9 cellular contexts compared by ENCODE assay signal in genomic region chr12:34033628-34034296, GRCh38. TPM values are rescaled to one million over a fixed set of nuclear protein-coding genes. Genes with fewer than 3 reads are reported as not detected.
DNase-seq lines count a peak whose midpoint lies in the region; ATAC-seq, FAIRE-seq and TF ChIP-seq lines count a peak whose summit lies in the region.
"Had no signal": no experiment of that assay in that cellular context is flagged by ENCODE, and none has a peak within 500 bp of the region (broad histone marks: within the 10 kb centered on the region; RNA-seq: fewer than 3 reads in every experiment).

No MANE protein-coding gene starts in this region.

- H3K27me3 ChIP-seq in PC-3 (ENCODE audit: low read length) = no peaks in the 10 kb centered on the region
- no peaks in the 10 kb centered on the region for H3K27me3 ChIP-seq in transverse colon

- no peak overlapping the region for H3K4me3 Mint-ChIP-seq in natural killer cell
- no peak overlapping the region for H3K4me3 Mint-ChIP-seq in natural killer cell treated with Interleukin-12 subunit alpha and Interleukin-12 subunit beta and Interleukin-15 and Interleukin-18, amount 100 ng/mL, for 72 hours
- H3K4me3 Mint-ChIP-seq: activated naive CD4-positive, alpha-beta T cell treated with anti-CD3 and anti-CD28 coated beads, Interleukin-2, amount 50 U/mL, for 24 hours had no signal

- no peaks in the 10 kb centered on the region for H3K4me1 Mint-ChIP-seq in natural killer cell
- H3K4me1 Mint-ChIP-seq in natural killer cell treated with Interleukin-12 subunit alpha and Interleukin-12 subunit beta and Interleukin-15 and Interleukin-18, amount 100 ng/mL, for 72 hours (ENCODE audit: low read depth in 2 of 2) = no peaks in the 10 kb centered on the region
- H3K4me1 Mint-ChIP-seq: activated naive CD4-positive, alpha-beta T cell treated with anti-CD3 and anti-CD28 coated beads, Interleukin-2, amount 50 U/mL, for 24 hours had no signal

- in situ Hi-C loops in transverse colon (cut with MboI; ENCODE audit: low pct_ligation_motif_present in 1 of 4, low pct_unique_long_range_greater_than_20kb in 1 of 4, low sequenced_read_pairs in 3 of 4) = no loop called here

- H4K20me1 ChIP-seq in PC-3 (ENCODE audit: low read length) = no peaks in the 10 kb centered on the region

- H3K9me3 ChIP-seq in PC-3 (ENCODE audit: low read length) (no peaks in the 10 kb centered on the region), transverse colon (no peaks in the 10 kb centered on the region)

- no peaks in the 10 kb centered on the region for H3K27me3 Mint-ChIP-seq in natural killer cell (ENCODE audit: low read depth in 2 of 2)
- no peaks in the 10 kb centered on the region for H3K27me3 Mint-ChIP-seq in natural killer cell treated with Interleukin-12 subunit alpha and Interleukin-12 subunit beta and Interleukin-15 and Interleukin-18, amount 100 ng/mL, for 72 hours
- H3K27me3 Mint-ChIP-seq: activated naive CD4-positive, alpha-beta T cell treated with anti-CD3 and anti-CD28 coated beads, Interleukin-2, amount 50 U/mL, for 24 hours had no signal

- H3K79me2 ChIP-seq in PC-3 (ENCODE audit: low read length) = no peaks in the 10 kb centered on the region

- 34 to 38% methylated on average over 1 of the region's 1 CpG for WGBS in transverse colon (ENCODE audit: low coverage in 1 of 2), 2 donors

- H3K36me3 Mint-ChIP-seq in natural killer cell = no peaks in the 10 kb centered on the region
- no peaks in the 10 kb centered on the region for H3K36me3 Mint-ChIP-seq in natural killer cell treated with Interleukin-12 subunit alpha and Interleukin-12 subunit beta and Interleukin-15 and Interleukin-18, amount 100 ng/mL, for 72 hours

- H3K9me2 ChIP-seq in PC-3 (replicated peaks; ENCODE audit: low read length) = no peaks in the 10 kb centered on the region

- TF ChIP-seq EP300 in transverse colon (IDR thresholded peaks at IDR 0.05; ENCODE audit: low read depth) = no peak

- no peaks in the 10 kb centered on the region for H3F3A ChIP-seq in PC-3 (ENCODE audit: low read length, unreplicated experiment)

- ATAC-seq in natural killer cell (peak in 1 of 3 donors; percentile 50), PC-3 (no peak)
- ATAC-seq in natural killer cell treated with Interleukin-12 subunit alpha and Interleukin-12 subunit beta and Interleukin-15 and Interleukin-18, amount 100 ng/mL, for 72 hours = no peak

- no peak overlapping the region for H3K9ac ChIP-seq in PC-3 (ENCODE audit: low read length)

- no peak overlapping the region for H3K27ac ChIP-seq in PC-3 (ENCODE audit: low read length)
- no peak overlapping the region for H3K27ac ChIP-seq in transverse colon
- H3K27ac ChIP-seq in substantia nigra (ENCODE audit: low read depth, low read length, poor library complexity, severe bottlenecking) = no peak overlapping the region

- TF ChIP-seq CTCF in natural killer cell (IDR thresholded peaks at IDR 0.05) (peak; percentile 77), PC-3 (conservative IDR thresholded peaks at IDR 0.05; ENCODE audit: low read depth, low read length) (peak; percentile 56), transverse colon (IDR thresholded peaks at IDR 0.05) (peak in 4 of 5 experiments; percentile 44 to 53 (median 48))

- H3K9me3 Mint-ChIP-seq in natural killer cell = no peaks in the 10 kb centered on the region
- no peaks in the 10 kb centered on the region for H3K9me3 Mint-ChIP-seq in natural killer cell treated with Interleukin-12 subunit alpha and Interleukin-12 subunit beta and Interleukin-15 and Interleukin-18, amount 100 ng/mL, for 72 hours
- H3K9me3 Mint-ChIP-seq: activated naive CD4-positive, alpha-beta T cell treated with anti-CD3 and anti-CD28 coated beads, Interleukin-2, amount 50 U/mL, for 24 hours had no signal

- H3K36me3 ChIP-seq in PC-3 (ENCODE audit: low read depth, low read length) = no peaks in the 10 kb centered on the region
- H3K36me3 ChIP-seq in transverse colon = no peaks in the 10 kb centered on the region

- intact Hi-C loops in natural killer cell (cut with micrococcal nuclease) (loop anchor here (10.0 kb wide), 1 partner anchor 181 kb away; no protein-coding TSS in a partner anchor), PC-3 (cut with micrococcal nuclease) (no loop called here), transverse colon (cut with DNase I; ENCODE audit: low total_unique reads) (no loop called here), head of caudate nucleus (cut with DNase I) (no loop called here)

- BruUV-seq in PC-3 (replicated peaks; lab: Mats Ljungman, UMichigan) = no TSS peak

- DNase-seq in natural killer cell (no peak), PC-3 (peak; percentile 59), fibroblast of peridontal ligament (ENCODE audit: extremely low read depth) (peak; percentile 58), transverse colon (no peak), head of caudate nucleus (no peak), GM12891 (ENCODE audit: insufficient read length, low spot score) (no peak), substantia nigra (lab: John Stamatoyannopoulos, UW) (no peak)
- DNase-seq in natural killer cell treated with Interleukin-12 subunit alpha and Interleukin-12 subunit beta and Interleukin-15 and Interleukin-18, amount 100 ng/mL, for 72 hours (ENCODE audit: low spot score) = no peak

- no peak for TF ChIP-seq POLR2A in transverse colon (IDR thresholded peaks at IDR 0.05)
- no peak for TF ChIP-seq POLR2A in GM12891 (IDR thresholded peaks at IDR 0.05; ENCODE audit: low read depth, low read length)

- no peaks in the 10 kb centered on the region for H3K4me1 ChIP-seq in PC-3 (ENCODE audit: insufficient read depth, low read length)
- no peaks in the 10 kb centered on the region for H3K4me1 ChIP-seq in transverse colon

- H3K4me3 ChIP-seq in PC-3 (ENCODE audit: low read length) = no peak overlapping the region
- H3K4me3 ChIP-seq in transverse colon = no peak overlapping the region

- no peak overlapping the region for H3K27ac Mint-ChIP-seq in natural killer cell
- H3K27ac Mint-ChIP-seq in natural killer cell treated with Interleukin-12 subunit alpha and Interleukin-12 subunit beta and Interleukin-15 and Interleukin-18, amount 100 ng/mL, for 72 hours = no peak overlapping the region
- H3K27ac Mint-ChIP-seq: activated naive CD4-positive, alpha-beta T cell treated with anti-CD3 and anti-CD28 coated beads, Interleukin-2, amount 50 U/mL, for 24 hours had no signal

- CTCF ChIA-PET in PC-3 (lab: Charles Lee) = no interaction called here

- no peak overlapping the region for H2AFZ ChIP-seq in PC-3 (ENCODE audit: low read length)

- POLR2A ChIA-PET in PC-3 (lab: Charles Lee; ENCODE audit: unreplicated experiment) = no interaction called here

- no peak overlapping the region for H3K4me2 ChIP-seq in PC-3 (ENCODE audit: low read length)

- no peak for FAIRE-seq in GM12891 (lab: Jason Lieb, UNC)

TF ChIP-seq in GM12891, 5 proteins besides CTCF, POLR2A, EP300 and RAD21:
- TF ChIP-seq POLR2AphosphoS5 (IDR thresholded peaks at IDR 0.05; ENCODE audit: low read depth, low read length) (no peak), PAX5 (IDR thresholded peaks at IDR 0.05; ENCODE audit: insufficient read depth, low read length, severe bottlenecking) (no peak), SPI1 (IDR thresholded peaks at IDR 0.05; ENCODE audit: low read depth, low read length) (no peak), TAF1 (IDR thresholded peaks at IDR 0.05; ENCODE audit: low read depth, low read length) (no peak), POU2F2 (IDR thresholded peaks at IDR 0.05; ENCODE audit: low read depth, low read length) (no peak)

RNA-seq across cellular contexts. Expression of gene ALG10, which starts 11.5 kb away (rescaled TPM):
- total RNA-seq in natural killer cell (10 to 100 TPM in 1 of 3 donors, 1 to 10 TPM in 2; 9.6 to 11.1 (median 9.8) TPM), PC-3 (2014; rRNA removed) (15.7 TPM in 2 replicates), transverse colon (10 to 100 TPM in 1 of 4 donors, 1 to 10 TPM in 3; 1.1 to 77.6 (median 7.8) TPM)
- total RNA-seq in natural killer cell treated with Interleukin-12 subunit alpha and Interleukin-12 subunit beta and Interleukin-15 and Interleukin-18, amount 100 ng/mL, for 72 hours = 10 to 100 TPM; 15.2 to 17.2 TPM
- 3.5 TPM for polyA plus RNA-seq in GM12891 (2012; ENCODE audit: low read depth, missing spikeins)

Comparison
In these comparisons a context has a peak if more than half of its experiments do, and no peak if none do; other contexts are left out.
1. DNase-seq: peak in PC-3 (single experiment) and fibroblast of peridontal ligament (single experiment); none in natural killer cell (single experiment), natural killer cell treated with Interleukin-12 subunit alpha and Interleukin-12 subunit beta and Interleukin-15 and Interleukin-18, amount 100 ng/mL, for 72 hours (single experiment), transverse colon (single experiment), head of caudate nucleus (0 of 42), GM12891 (single experiment) and substantia nigra (0 of 49).
2. Peak in every context shown above with its lines, with median percentiles within 50 percentile points of each other: CTCF ChIP-seq.